In the genomic region with DNA sequence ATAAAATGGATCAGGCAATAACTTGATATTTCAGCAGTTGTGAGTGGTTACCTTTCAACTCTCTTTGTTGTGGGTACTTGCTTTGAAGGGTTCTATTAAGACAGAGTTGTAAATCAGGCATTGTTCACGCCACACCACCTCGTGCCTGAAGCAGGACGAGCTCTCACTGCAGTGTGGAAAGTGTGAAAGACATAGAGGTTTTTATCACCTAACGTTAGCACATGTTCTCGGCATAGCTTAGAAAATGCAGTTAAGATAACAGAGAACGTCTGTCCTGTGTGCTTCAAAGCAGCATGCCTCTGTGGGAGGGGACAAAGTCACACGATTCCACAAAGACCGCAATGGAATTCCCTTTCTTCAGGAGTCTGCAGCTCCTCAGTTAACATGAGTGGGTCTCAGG, we compare ENCODE assay signal across 17 cellular contexts. TPM values are rescaled to one million over a fixed set of nuclear protein-coding genes. Genes with fewer than 3 reads are reported as not detected.
A peak's percentile ranks its signal among the peaks of the same experiment; 100 is the strongest.
DNase-seq lines count a peak whose midpoint lies in the region; ATAC-seq and TF ChIP-seq lines count a peak whose summit lies in the region.
"Had no signal": no experiment of that assay in that cellular context is flagged by ENCODE, and none has a peak within 500 bp of the region (broad histone marks: within the 10 kb centered on the region; RNA-seq: fewer than 3 reads in every experiment).

No MANE protein-coding gene starts in this region.

- H3K27ac ChIP-seq in esophagus muscularis mucosa (replicated peaks in 1 of 4) (no peak overlapping the region), thymus (ENCODE audit: low read depth) (no peak overlapping the region), left lung (no peak overlapping the region)
- H3K27ac ChIP-seq: SJCRH30 had no signal

- DNase-seq in activated naive CD4-positive, alpha-beta T cell treated with anti-CD3 and anti-CD28 coated beads, Interleukin-2, amount 50 U/mL, for 16 hours = no peak
- DNase-seq in ELF-1 (ENCODE audit: low read depth, low spot score) (peak; percentile 10), esophagus muscularis mucosa (ENCODE audit: extremely low spot score) (peak; percentile 39), cardiac septum (ENCODE audit: low spot score) (no peak), left lung (no peak)
- DNase-seq: BE2C, DMS 273 treated with DMSO at 0.1 percent for 48 hours, Karpas-422, NCI-H1930, NCI-H2171, NCI-H446 treated with DMSO at 0.1 percent for 48 hours, RPMI8226, SJCRH30 had no signal

- TF ChIP-seq CTCF in esophagus muscularis mucosa (IDR thresholded peaks at IDR 0.05) (no peak), left lung (IDR thresholded peaks at IDR 0.05) (no peak)

- peak overlapping the region; percentile 3 for H3K4me3 Mint-ChIP-seq in activated naive CD4-positive, alpha-beta T cell treated with anti-CD3 and anti-CD28 coated beads, Interleukin-2, amount 50 U/mL, for 24 hours

- H3K4me1 ChIP-seq in esophagus muscularis mucosa = peaks cover 0 to 18% (median 11%) of the 10 kb centered on the region in 4 donors
- peaks cover 38% of the 10 kb centered on the region for H3K4me1 ChIP-seq in thymus (ENCODE audit: control insufficient read depth, insufficient read depth, low read length)
- no peaks in the 10 kb centered on the region for H3K4me1 ChIP-seq in left lung
- H3K4me1 ChIP-seq: HAP-1 had no signal

- no peaks in the 10 kb centered on the region for H3K9me3 ChIP-seq in esophagus muscularis mucosa
- H3K9me3 ChIP-seq in thymus (ENCODE audit: control insufficient read depth) = no peaks in the 10 kb centered on the region
- H3K9me3 ChIP-seq in left lung = no peaks in the 10 kb centered on the region
- H3K9me3 ChIP-seq: BE2C, HAP-1, SJCRH30 had no signal

- H3K36me3 Mint-ChIP-seq in activated naive CD4-positive, alpha-beta T cell treated with anti-CD3 and anti-CD28 coated beads, Interleukin-2, amount 50 U/mL, for 24 hours = no peaks in the 10 kb centered on the region

- H3K27me3 ChIP-seq in esophagus muscularis mucosa (no peaks in the 10 kb centered on the region), thymus (ENCODE audit: control insufficient read depth, insufficient read depth) (no peaks in the 10 kb centered on the region), left lung (peaks cover 0 to 34% of the 10 kb centered on the region in 2 donors)
- H3K27me3 ChIP-seq: BE2C, SJCRH30 had no signal

- peaks cover 81% of the 10 kb centered on the region for H3K4me1 Mint-ChIP-seq in activated naive CD4-positive, alpha-beta T cell treated with anti-CD3 and anti-CD28 coated beads, Interleukin-2, amount 50 U/mL, for 24 hours

- intact Hi-C loops in esophagus muscularis mucosa (cut with DNase I) = loop anchor here (10.0 kb wide), 1 partner anchor 129 kb away; no protein-coding TSS in a partner anchor
- intact Hi-C loops in cardiac septum (cut with DNase I) = no loop called here
- intact Hi-C loops in left lung (cut with DNase I) = loop anchor here in 1 of 2 donors (10.0 kb wide), 1 partner anchor 399 kb away; no protein-coding TSS in a partner anchor

- no peak for TF ChIP-seq POLR2A in esophagus muscularis mucosa (IDR thresholded peaks at IDR 0.05; ENCODE audit: low read depth)

- no peaks in the 10 kb centered on the region for H3K9me3 Mint-ChIP-seq in activated naive CD4-positive, alpha-beta T cell treated with anti-CD3 and anti-CD28 coated beads, Interleukin-2, amount 50 U/mL, for 24 hours

- ATAC-seq in GM19463 (IDR thresholded peaks at IDR 0.05; ENCODE audit: unreplicated experiment) = no peak
- no peak for ATAC-seq in left lung

- TF ChIP-seq EP300 in esophagus muscularis mucosa (IDR thresholded peaks at IDR 0.05) = no peak

- H3K4me3 ChIP-seq in esophagus muscularis mucosa (no peak overlapping the region), thymus (ENCODE audit: low read length) (peak overlapping the region; percentile 7), left lung (no peak overlapping the region)
- H3K4me3 ChIP-seq: HAP-1, SJCRH30 had no signal

- no peaks in the 10 kb centered on the region for H3K27me3 Mint-ChIP-seq in activated naive CD4-positive, alpha-beta T cell treated with anti-CD3 and anti-CD28 coated beads, Interleukin-2, amount 50 U/mL, for 24 hours

- no peak overlapping the region for H3K27ac Mint-ChIP-seq in activated naive CD4-positive, alpha-beta T cell treated with anti-CD3 and anti-CD28 coated beads, Interleukin-2, amount 50 U/mL, for 24 hours

- WGBS in esophagus muscularis mucosa = 87% methylated on average over 5 of the region's 8 CpGs
- 16% methylated on average over 8 of the region's 8 CpGs for WGBS in thymus

- H3K36me3 ChIP-seq in esophagus muscularis mucosa (peaks cover 0 to 5% (median 1%) of the 10 kb centered on the region in 4 donors), thymus (ENCODE audit: control insufficient read depth, insufficient read depth) (no peaks in the 10 kb centered on the region), left lung (no peaks in the 10 kb centered on the region)
- H3K36me3 ChIP-seq: BE2C, HAP-1, SJCRH30 had no signal

RNA-seq across cellular contexts. Expression of a gene that starts 7.8 kb away (rescaled TPM):
- 10 to 100 TPM in 1 of 4 donors, 1 to 10 TPM in 3; 5.3 to 12.0 (median 6.6) TPM for total RNA-seq in esophagus muscularis mucosa
- polyA plus RNA-seq in thymus = 5.6 TPM
- 0.67 TPM for total RNA-seq in cardiac septum
- total RNA-seq in left lung = 1 to 10 TPM; 2.9 to 3.8 TPM

Comparison
In these comparisons a context has a peak if more than half of its experiments do, and no peak if none do; other contexts are left out.
1. DNase-seq: peak in ELF-1 (single experiment) and esophagus muscularis mucosa (single experiment); none in activated naive CD4-positive, alpha-beta T cell treated with anti-CD3 and anti-CD28 coated beads, Interleukin-2, amount 50 U/mL, for 16 hours (single experiment), cardiac septum (single experiment) and left lung (0 of 2).